ENCODE assay signal across 8 cellular contexts in genomic region chr4:48268956-48269860, GRCh38. TPM values are rescaled to one million over a fixed set of nuclear protein-coding genes. Genes with fewer than 3 reads are reported as not detected.
DNase-seq lines count a peak whose midpoint lies in the region; ATAC-seq and TF ChIP-seq lines count a peak whose summit lies in the region.

Gene TEC, minus strand, starts transcription at chr4:48269838. Its CDS starts 41,224 bp downstream, at chr4:48228614.

- no peak within 1 kb of the TSS for H2BK12ac ChIP-seq in trophoblast cell (ENCODE audit: low read length)

- H3K27me3 ChIP-seq in AG04450 (ENCODE audit: control insufficient read depth, insufficient read depth, low read length) (peaks cover 6% of the 10 kb centered on the region), trophoblast cell (ENCODE audit: insufficient read depth, low read length) (no peaks in the 10 kb centered on the region)

- H3K27me3 Mint-ChIP-seq in activated T-helper 17 cell treated with anti-CD3 and anti-CD28 coated beads, Interleukin-2, amount 50 U/mL, for 72 hours, result no peaks in the 10 kb centered on the region

- no peaks in the 10 kb centered on the region for H3K9me3 Mint-ChIP-seq in activated T-helper 17 cell treated with anti-CD3 and anti-CD28 coated beads, Interleukin-2, amount 50 U/mL, for 72 hours

- no peak within 1 kb of the TSS for H3K18ac ChIP-seq in trophoblast cell (ENCODE audit: low read length)

- ATAC-seq in GM18517 (IDR thresholded peaks at IDR 0.05; ENCODE audit: unreplicated experiment) (peak; percentile 38), HG02981 (IDR thresholded peaks at IDR 0.05; ENCODE audit: unreplicated experiment) (peak; percentile 17), Right ventricle myocardium inferior (peak; percentile 77)
- ATAC-seq in activated T-helper 17 cell treated with anti-CD3 and anti-CD28 coated beads, Interleukin-2, amount 50 U/mL, for 72 hours (replicated peaks), result peak; percentile 42

- POLR2A ChIA-PET in AG04450 (lab: Yijun Ruan, JAX), result no interaction called here

- peak within 1 kb of the TSS; percentile 92 for H2AFZ ChIP-seq in trophoblast cell (ENCODE audit: insufficient read depth, low read length, poor library complexity)

- no peak within 1 kb of the TSS for H3K4ac ChIP-seq in trophoblast cell (ENCODE audit: low read depth, low read length)

- no CpG with 5 or more reads among the region's 63 CpGs for WGBS in trophoblast cell (ENCODE audit: extremely low coverage, insufficient coverage, insufficient read length)

- peak within 1 kb of the TSS; percentile 66 for H3K4me3 ChIP-seq in AG04450 (ENCODE audit: low read depth, low read length)
- H3K4me3 ChIP-seq in trophoblast cell (ENCODE audit: low read depth, low read length), result peak within 1 kb of the TSS; percentile 93

- H3K27ac Mint-ChIP-seq in activated T-helper 17 cell treated with anti-CD3 and anti-CD28 coated beads, Interleukin-2, amount 50 U/mL, for 72 hours, result peak within 1 kb of the TSS; percentile 80

- H4K8ac ChIP-seq in trophoblast cell (ENCODE audit: low read depth, low read length), result peak within 1 kb of the TSS; percentile 63

- H3K4me1 Mint-ChIP-seq in activated T-helper 17 cell treated with anti-CD3 and anti-CD28 coated beads, Interleukin-2, amount 50 U/mL, for 72 hours, result peaks cover 14% of the 10 kb centered on the region

- no peak within 1 kb of the TSS for H2BK120ac ChIP-seq in trophoblast cell (ENCODE audit: insufficient read depth, low read length, poor library complexity)

- no peaks in the 10 kb centered on the region for H3K79me2 ChIP-seq in trophoblast cell (ENCODE audit: control insufficient read depth, insufficient read depth, low read length, poor library complexity)

- no peak within 1 kb of the TSS for H3K14ac ChIP-seq in trophoblast cell (ENCODE audit: low read length)

- CTCF ChIA-PET in AG04450 (lab: Charles Lee), result no interaction called here

- intact Hi-C loops in Right ventricle myocardium inferior (cut with DNase I), result no loop called here

- DNase-seq in AG04450 (ENCODE audit: low read depth, low spot score) (no peak), NCI-H774 (lab: John Stamatoyannopoulos, UW) (peak; percentile 62), Right ventricle myocardium inferior (ENCODE audit: missing footprints) (peak; percentile 85), trophoblast cell (peak; percentile 38 to 66), NCI-H1105 treated with DMSO at 0.1 percent for 48 hours (lab: John Stamatoyannopoulos, UW) (no peak)

- no peak within 1 kb of the TSS for H3K27ac ChIP-seq in AG04450 (ENCODE audit: low read depth, low read length)
- H3K27ac ChIP-seq in trophoblast cell (ENCODE audit: low read depth, low read length), result no peak within 1 kb of the TSS

- no peak for TF ChIP-seq CTCF in AG04450 (IDR thresholded peaks at IDR 0.05; ENCODE audit: low read depth, low read length)

- H2BK5ac ChIP-seq in trophoblast cell (ENCODE audit: low read depth, low read length, poor library complexity), result no peak within 1 kb of the TSS

- H3K79me1 ChIP-seq in trophoblast cell (ENCODE audit: low read length), result peaks cover 2% of the 10 kb centered on the region

- H4K12ac ChIP-seq in trophoblast cell (ENCODE audit: low read depth, low read length), result peak within 1 kb of the TSS; percentile 7

- H3K9me3 ChIP-seq in AG04450 (ENCODE audit: control insufficient read depth, insufficient read depth, low read length) (no peaks in the 10 kb centered on the region; the same call in 1 of the 2 replicates), trophoblast cell (ENCODE audit: insufficient read depth, low read depth, low read length) (no peaks in the 10 kb centered on the region)

- peak within 1 kb of the TSS; percentile 50 for H3K23ac ChIP-seq in trophoblast cell (ENCODE audit: low read length)

- peak within 1 kb of the TSS; percentile 100 for H3K4me2 ChIP-seq in trophoblast cell (ENCODE audit: low read length)

- peak within 1 kb of the TSS; percentile 94 for H3K4me3 Mint-ChIP-seq in activated T-helper 17 cell treated with anti-CD3 and anti-CD28 coated beads, Interleukin-2, amount 50 U/mL, for 72 hours

- no peak within 1 kb of the TSS for H2AK5ac ChIP-seq in trophoblast cell (ENCODE audit: low read length)

- H3K9ac ChIP-seq in trophoblast cell (ENCODE audit: low read length), result peak within 1 kb of the TSS; percentile 57

- H3K36me3 ChIP-seq in trophoblast cell (ENCODE audit: control insufficient read depth in 1 of 2, insufficient read depth in 2 of 2, low read length in 2 of 2), result no peaks in the 10 kb centered on the region

- no peaks in the 10 kb centered on the region for H3K36me3 Mint-ChIP-seq in activated T-helper 17 cell treated with anti-CD3 and anti-CD28 coated beads, Interleukin-2, amount 50 U/mL, for 72 hours (ENCODE audit: low read depth)

- peaks cover 0 to 5% of the 10 kb centered on the region in 2 experiments for H3K4me1 ChIP-seq in trophoblast cell (ENCODE audit: control insufficient read depth in 1 of 2, insufficient read depth in 2 of 2, low read length in 2 of 2)

- no peak within 1 kb of the TSS for H4K91ac ChIP-seq in trophoblast cell (ENCODE audit: low read depth, low read length)

RNA-seq across cellular contexts. Expression of gene TEC, which starts in this region (rescaled TPM):
- 0.17 and 0.21 TPM in 2 replicates for polyA plus RNA-seq in AG04450 (2011; rRNA removed)
- 0.35 and 0.60 TPM in 2 replicates for polyA minus RNA-seq in AG04450 (2011; rRNA and poly(A)+ RNA removed)
- total RNA-seq in activated T-helper 17 cell treated with anti-CD3 and anti-CD28 coated beads, Interleukin-2, amount 50 U/mL, for 72 hours, result 1 to 10 TPM; 4.6 to 8.3 TPM
- 1.3 TPM for total RNA-seq in Right ventricle myocardium inferior
- polyA plus RNA-seq in trophoblast cell (2013), result 0.25 and 0.43 TPM in 2 replicates

Comparison
In these comparisons a context has a peak if more than half of its experiments do, and no peak if none do; other contexts are left out.
1. DNase-seq: peak in NCI-H774 (single experiment), Right ventricle myocardium inferior (single experiment) and trophoblast cell (2 of 2); none in AG04450 (single experiment) and NCI-H1105 treated with DMSO at 0.1 percent for 48 hours (single experiment).
2. ATAC-seq: peak in every context shown above with its lines; median percentile 77 in Right ventricle myocardium inferior; 42 in activated T-helper 17 cell treated with anti-CD3 and anti-CD28 coated beads, Interleukin-2, amount 50 U/mL, for 72 hours; 38 in GM18517; 17 in HG02981.